Comparison of ENCODE assay signal across 10 cellular contexts in the genomic region with DNA sequence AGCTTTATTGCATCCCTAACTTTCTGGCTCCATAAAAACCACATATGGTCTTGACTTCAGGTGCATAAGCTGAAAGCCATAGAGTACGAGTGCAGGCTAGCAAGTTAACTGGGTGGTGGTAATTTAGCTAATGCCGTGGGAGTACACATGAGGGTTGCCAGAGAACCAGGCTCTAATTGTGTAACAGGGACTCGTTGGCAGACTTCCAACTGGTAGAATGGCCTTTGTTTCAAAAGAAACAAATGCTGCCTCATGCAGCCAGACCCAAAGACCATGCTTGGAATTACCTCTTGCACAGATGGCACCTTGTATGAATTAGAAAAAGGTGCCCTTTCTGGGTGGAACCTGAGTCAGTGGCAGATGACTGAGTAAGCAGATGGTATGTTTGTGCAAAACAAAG.
DNase-seq lines count a peak whose midpoint lies in the region; ATAC-seq and TF ChIP-seq lines count a peak whose summit lies in the region.
"Had no signal": no experiment of that assay in that cellular context is flagged by ENCODE, and none has a peak within 500 bp of the region (broad histone marks: within the 10 kb centered on the region; RNA-seq: fewer than 3 reads in every experiment).

No MANE protein-coding gene starts in this region.

- no peaks in the 10 kb centered on the region for H3K9me2 ChIP-seq in PC-3 (replicated peaks; ENCODE audit: low read length)

- no peak for TF ChIP-seq CTCF in PC-3 (conservative IDR thresholded peaks at IDR 0.05; ENCODE audit: low read depth, low read length)
- TF ChIP-seq CTCF in heart right ventricle (IDR thresholded peaks at IDR 0.05): no peak

- H2AFZ ChIP-seq in PC-3 (ENCODE audit: low read length): no peak overlapping the region

- H3K27me3 ChIP-seq in PC-3 (ENCODE audit: low read length) (peaks cover 37% of the 10 kb centered on the region; the same call in 1 of the 2 replicates), heart right ventricle (no peaks in the 10 kb centered on the region), HAP-1 (ENCODE audit: low read depth) (no peaks in the 10 kb centered on the region; the same call in 1 of the 2 replicates)

- no peak overlapping the region for H3K9ac ChIP-seq in PC-3 (ENCODE audit: low read length)

- H3K4me3 ChIP-seq in PC-3 (ENCODE audit: low read length) (no peak overlapping the region), heart right ventricle (no peak overlapping the region), HAP-1 (no peak overlapping the region)
- H3K4me3 ChIP-seq: thoracic aorta had no signal

- H3K79me2 ChIP-seq in PC-3 (ENCODE audit: low read length): no peaks in the 10 kb centered on the region

- H4K20me1 ChIP-seq in PC-3 (ENCODE audit: low read length): no peaks in the 10 kb centered on the region

- in situ Hi-C loops in HAP-1 (cut with MboI; ENCODE audit: low sequenced_read_pairs): no loop called here

- H3K36me3 ChIP-seq in PC-3 (ENCODE audit: low read depth, low read length): no peaks in the 10 kb centered on the region
- no peaks in the 10 kb centered on the region for H3K36me3 ChIP-seq in heart right ventricle
- H3K36me3 ChIP-seq in HAP-1 (replicated peaks): no peaks in the 10 kb centered on the region
- H3K36me3 ChIP-seq: thoracic aorta had no signal

- DNase-seq in SIG-M5 treated with dmso at 0.1 percent for 504 hours (lab: John Stamatoyannopoulos, UW; ENCODE audit: unreplicated experiment): peak; percentile 68
- DNase-seq in SIG-M5 (lab: John Stamatoyannopoulos, UW): no peak
- peak; percentile 17 for DNase-seq in PC-3
- peak in 1 of 2 donors; percentile 87 for DNase-seq in heart right ventricle
- peak; percentile 58 for DNase-seq in superior temporal gyrus (ENCODE audit: extremely low spot score)
- no peak for DNase-seq in HAP-1 (ENCODE audit: low spot score in 2 of 2)
- no peak for DNase-seq in activated T-cell treated with anti-CD3 and anti-CD28 coated beads, Interleukin-2, amount 50 U/mL, for 48 hours
- DNase-seq: ACHN had no signal

- H3K4me1 ChIP-seq in PC-3 (ENCODE audit: insufficient read depth, low read length) (no peaks in the 10 kb centered on the region), heart right ventricle (peaks cover 3 to 77% (median 65%) of the 10 kb centered on the region in 9 donors), HAP-1 (no peaks in the 10 kb centered on the region)

- POLR2A ChIA-PET in PC-3 (lab: Charles Lee; ENCODE audit: unreplicated experiment): no interaction called here

- intact Hi-C loops in PC-3 (cut with micrococcal nuclease): no loop called here
- intact Hi-C loops in heart right ventricle (cut with DNase I): loop anchor here in 4 of 10 donors (10.0 kb wide), 2 partner anchors 97 to 657 kb away; partner anchors contain the start of gene NRN1 (in 1 of the 4)

- BruUV-seq in PC-3 (replicated peaks; lab: Mats Ljungman, UMichigan): no TSS peak

- CTCF ChIA-PET in PC-3 (lab: Charles Lee): no interaction called here

- H3K9me3 ChIP-seq in PC-3 (ENCODE audit: low read length): no peaks in the 10 kb centered on the region
- H3K9me3 ChIP-seq in heart right ventricle: no peaks in the 10 kb centered on the region
- H3K9me3 ChIP-seq in HAP-1: no peaks in the 10 kb centered on the region
- H3K9me3 ChIP-seq: thoracic aorta had no signal

- no peaks in the 10 kb centered on the region for H3F3A ChIP-seq in PC-3 (ENCODE audit: low read length, unreplicated experiment)

- 16 to 33% methylated on average over 3 of the region's 3 CpGs for WGBS in heart right ventricle, 2 donors

- no peak overlapping the region for H3K27ac ChIP-seq in PC-3 (ENCODE audit: low read length)
- peak overlapping the region in 7 of 10 donors; percentile 42 to 92 (median 60) for H3K27ac ChIP-seq in heart right ventricle
- H3K27ac ChIP-seq: thoracic aorta had no signal

- no peak for ATAC-seq in PC-3
- peak; percentile 71 to 81 (median 75) for ATAC-seq in heart right ventricle
- no peak for ATAC-seq in HG02840 (IDR thresholded peaks at IDR 0.05; ENCODE audit: low FRiP score, unreplicated experiment)

- H3K4me2 ChIP-seq in PC-3 (ENCODE audit: low read length): no peak overlapping the region

Comparison
In these comparisons a context has a peak if more than half of its experiments do, and no peak if none do; other contexts are left out.
1. DNase-seq: peak in SIG-M5 treated with dmso at 0.1 percent for 504 hours (single experiment), PC-3 (single experiment) and superior temporal gyrus (single experiment); none in SIG-M5 (single experiment), HAP-1 (0 of 2) and activated T-cell treated with anti-CD3 and anti-CD28 coated beads, Interleukin-2, amount 50 U/mL, for 48 hours (0 of 2).
2. ATAC-seq: peak in heart right ventricle (8 of 8); none in PC-3 (single experiment) and HG02840 (single experiment).